ENCODE assay signal across 8 cellular contexts in the genomic region with DNA sequence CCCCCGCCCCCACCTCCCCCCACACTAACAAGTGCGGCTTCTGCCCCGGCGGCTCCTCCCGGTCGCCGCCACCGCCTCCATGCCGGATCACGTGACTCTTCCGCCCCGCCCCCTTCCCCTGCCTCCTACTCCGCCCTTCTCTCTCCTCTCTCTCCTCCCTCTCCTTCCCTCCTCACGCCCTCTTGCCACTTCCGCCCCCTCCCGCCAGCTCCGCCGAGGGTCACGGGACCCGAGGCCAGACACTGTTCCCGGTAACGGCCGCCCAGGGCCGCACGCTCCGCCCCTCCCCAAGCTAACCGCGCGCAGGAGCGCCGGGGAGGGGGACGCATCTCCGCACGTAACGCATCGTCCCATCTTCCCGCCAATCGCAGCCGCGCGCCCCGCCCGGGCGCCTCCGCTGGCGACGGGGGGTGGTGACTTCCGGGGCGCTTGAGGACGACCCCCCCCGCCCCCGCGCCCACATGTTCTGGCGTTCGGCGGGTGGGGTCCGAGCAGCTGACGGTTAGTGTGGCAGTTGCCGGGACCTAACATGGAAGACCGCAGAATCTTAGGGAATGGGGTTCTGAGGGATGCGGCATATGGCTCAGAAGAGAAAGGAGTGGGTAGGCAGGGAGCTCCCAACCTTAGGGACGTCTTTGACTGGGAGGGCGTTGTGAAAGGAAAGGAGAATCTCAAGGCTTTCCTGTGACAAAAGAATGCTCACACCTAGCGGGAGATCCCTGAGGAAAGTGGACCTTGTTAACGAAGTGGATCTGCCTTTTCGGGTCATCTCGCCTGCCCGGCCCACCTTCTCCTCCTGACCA. TPM values are rescaled to one million over a fixed set of nuclear protein-coding genes. Genes with fewer than 3 reads are reported as not detected.
DNase-seq lines count a peak whose midpoint lies in the region; ATAC-seq and TF ChIP-seq lines count a peak whose summit lies in the region.

A gene with protein sequence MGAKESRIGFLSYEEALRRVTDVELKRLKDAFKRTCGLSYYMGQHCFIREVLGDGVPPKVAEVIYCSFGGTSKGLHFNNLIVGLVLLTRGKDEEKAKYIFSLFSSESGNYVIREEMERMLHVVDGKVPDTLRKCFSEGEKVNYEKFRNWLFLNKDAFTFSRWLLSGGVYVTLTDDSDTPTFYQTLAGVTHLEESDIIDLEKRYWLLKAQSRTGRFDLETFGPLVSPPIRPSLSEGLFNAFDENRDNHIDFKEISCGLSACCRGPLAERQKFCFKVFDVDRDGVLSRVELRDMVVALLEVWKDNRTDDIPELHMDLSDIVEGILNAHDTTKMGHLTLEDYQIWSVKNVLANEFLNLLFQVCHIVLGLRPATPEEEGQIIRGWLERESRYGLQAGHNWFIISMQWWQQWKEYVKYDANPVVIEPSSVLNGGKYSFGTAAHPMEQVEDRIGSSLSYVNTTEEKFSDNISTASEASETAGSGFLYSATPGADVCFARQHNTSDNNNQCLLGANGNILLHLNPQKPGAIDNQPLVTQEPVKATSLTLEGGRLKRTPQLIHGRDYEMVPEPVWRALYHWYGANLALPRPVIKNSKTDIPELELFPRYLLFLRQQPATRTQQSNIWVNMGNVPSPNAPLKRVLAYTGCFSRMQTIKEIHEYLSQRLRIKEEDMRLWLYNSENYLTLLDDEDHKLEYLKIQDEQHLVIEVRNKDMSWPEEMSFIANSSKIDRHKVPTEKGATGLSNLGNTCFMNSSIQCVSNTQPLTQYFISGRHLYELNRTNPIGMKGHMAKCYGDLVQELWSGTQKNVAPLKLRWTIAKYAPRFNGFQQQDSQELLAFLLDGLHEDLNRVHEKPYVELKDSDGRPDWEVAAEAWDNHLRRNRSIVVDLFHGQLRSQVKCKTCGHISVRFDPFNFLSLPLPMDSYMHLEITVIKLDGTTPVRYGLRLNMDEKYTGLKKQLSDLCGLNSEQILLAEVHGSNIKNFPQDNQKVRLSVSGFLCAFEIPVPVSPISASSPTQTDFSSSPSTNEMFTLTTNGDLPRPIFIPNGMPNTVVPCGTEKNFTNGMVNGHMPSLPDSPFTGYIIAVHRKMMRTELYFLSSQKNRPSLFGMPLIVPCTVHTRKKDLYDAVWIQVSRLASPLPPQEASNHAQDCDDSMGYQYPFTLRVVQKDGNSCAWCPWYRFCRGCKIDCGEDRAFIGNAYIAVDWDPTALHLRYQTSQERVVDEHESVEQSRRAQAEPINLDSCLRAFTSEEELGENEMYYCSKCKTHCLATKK (N-terminal part only) (minus strand): TSS at position 92 of the 803 bp plus-strand sequence. CDS start 194 bp downstream, outside the sequence.

- peaks cover 40% of the 10 kb centered on the region for H3K4me1 Mint-ChIP-seq in activated T-cell treated with anti-CD3 and anti-CD28 coated beads, Interleukin-2, amount 50 U/mL, for 4 hours (ENCODE audit: low read depth)

- DNase-seq in DMS53 (lab: John Stamatoyannopoulos, UW) = peak; percentile 98
- DNase-seq in Jurkat, Clone E6-1 (ENCODE audit: low read depth, low spot score) = peak; percentile 98
- DNase-seq in activated T-cell treated with anti-CD3 and anti-CD28 coated beads, Interleukin-2, amount 50 U/mL, for 4 hours = peak; percentile 98
- peak; percentile 96 to 97 for DNase-seq in stimulated activated CD8-positive, alpha-beta memory T cell treated with anti-CD3 and anti-CD28 coated beads, Interleukin-7, amount 100 ng/mL, for 4 hours (ENCODE audit: low read depth in 2 of 2)

- H3K36me3 Mint-ChIP-seq in activated T-cell treated with anti-CD3 and anti-CD28 coated beads, Interleukin-2, amount 50 U/mL, for 4 hours (ENCODE audit: insufficient read depth) = no peaks in the 10 kb centered on the region

- H3K27ac ChIP-seq in muscle layer of duodenum (ENCODE audit: low read length) = peak within 1 kb of the TSS; percentile 99

- ATAC-seq in GM21576 (IDR thresholded peaks at IDR 0.05; ENCODE audit: unreplicated experiment) (peak; percentile 81), esophagus mucosa (peak; percentile 95)
- ATAC-seq in activated T-cell treated with anti-CD3 and anti-CD28 coated beads, Interleukin-2, amount 50 U/mL, for 4 hours = peak; percentile 94 to 95

- no peaks in the 10 kb centered on the region for H3K27me3 Mint-ChIP-seq in activated T-cell treated with anti-CD3 and anti-CD28 coated beads, Interleukin-2, amount 50 U/mL, for 4 hours (ENCODE audit: low read depth)

- H3K9me3 ChIP-seq in muscle layer of duodenum (ENCODE audit: control insufficient read depth in 1 of 2, low read length in 2 of 2) = no peaks in the 10 kb centered on the region

- H3K4me3 ChIP-seq in Jurkat, Clone E6-1 (ENCODE audit: low read length) = peak within 1 kb of the TSS; percentile 95
- peak within 1 kb of the TSS; percentile 74 to 94 for H3K4me3 ChIP-seq in muscle layer of duodenum (ENCODE audit: low read depth in 1 of 2, low read length in 2 of 2)

- no peaks in the 10 kb centered on the region for H3K9me3 Mint-ChIP-seq in activated T-cell treated with anti-CD3 and anti-CD28 coated beads, Interleukin-2, amount 50 U/mL, for 4 hours

- peak within 1 kb of the TSS; percentile 97 for H3K4me3 Mint-ChIP-seq in activated T-cell treated with anti-CD3 and anti-CD28 coated beads, Interleukin-2, amount 50 U/mL, for 4 hours

- peaks cover 0 to 25% of the 10 kb centered on the region in 2 donors for H3K4me1 ChIP-seq in muscle layer of duodenum (ENCODE audit: control insufficient read depth in 1 of 2, insufficient read depth in 2 of 2, low read length in 2 of 2)

- no peaks in the 10 kb centered on the region for H3K27me3 ChIP-seq in muscle layer of duodenum (ENCODE audit: low read depth, low read length)

- peaks cover 0 to 11% of the 10 kb centered on the region in 2 donors for H3K36me3 ChIP-seq in muscle layer of duodenum (ENCODE audit: control insufficient read depth in 1 of 2, insufficient read depth in 2 of 2, low read length in 2 of 2)

TF ChIP-seq in PFSK-1, 5 proteins besides CTCF, POLR2A, EP300 and RAD21:
- TF ChIP-seq SIN3A (IDR thresholded peaks at IDR 0.05; ENCODE audit: borderline replicate concordance, insufficient read depth, low read length) = no peak
- TF ChIP-seq POLR2AphosphoS5 (IDR thresholded peaks at IDR 0.05; ENCODE audit: low read depth, low read length) = peak; percentile 62
- peak; percentile 96 for TF ChIP-seq FOXP2 (optimal IDR thresholded peaks at IDR 0.05; ENCODE audit: borderline replicate concordance, extremely low read depth, extremely low read length, insufficient read depth)

RNA-seq across cellular contexts. Expression of the gene that starts here (rescaled TPM):
- 35.0 TPM for polyA plus RNA-seq in Jurkat, Clone E6-1 (2012; ENCODE audit: insufficient read depth, insufficient read length)
- polyA plus RNA-seq in PFSK-1 (2012; ENCODE audit: insufficient read length, low read depth) = 26.3 TPM
- 10 to 100 TPM; 20.1 to 22.0 (median 20.9) TPM for total RNA-seq in activated T-cell treated with anti-CD3 and anti-CD28 coated beads, Interleukin-2, amount 50 U/mL, for 4 hours
- total RNA-seq in esophagus mucosa = 53.5 TPM

Comparison
In these comparisons a context has a peak if more than half of its experiments do, and no peak if none do; other contexts are left out.
1. Peak in every context shown above with its lines: DNase-seq, ATAC-seq, H3K4me3 ChIP-seq and H3K27ac ChIP-seq.